ENCODE assay signal across 8 cellular contexts in the genomic region with DNA sequence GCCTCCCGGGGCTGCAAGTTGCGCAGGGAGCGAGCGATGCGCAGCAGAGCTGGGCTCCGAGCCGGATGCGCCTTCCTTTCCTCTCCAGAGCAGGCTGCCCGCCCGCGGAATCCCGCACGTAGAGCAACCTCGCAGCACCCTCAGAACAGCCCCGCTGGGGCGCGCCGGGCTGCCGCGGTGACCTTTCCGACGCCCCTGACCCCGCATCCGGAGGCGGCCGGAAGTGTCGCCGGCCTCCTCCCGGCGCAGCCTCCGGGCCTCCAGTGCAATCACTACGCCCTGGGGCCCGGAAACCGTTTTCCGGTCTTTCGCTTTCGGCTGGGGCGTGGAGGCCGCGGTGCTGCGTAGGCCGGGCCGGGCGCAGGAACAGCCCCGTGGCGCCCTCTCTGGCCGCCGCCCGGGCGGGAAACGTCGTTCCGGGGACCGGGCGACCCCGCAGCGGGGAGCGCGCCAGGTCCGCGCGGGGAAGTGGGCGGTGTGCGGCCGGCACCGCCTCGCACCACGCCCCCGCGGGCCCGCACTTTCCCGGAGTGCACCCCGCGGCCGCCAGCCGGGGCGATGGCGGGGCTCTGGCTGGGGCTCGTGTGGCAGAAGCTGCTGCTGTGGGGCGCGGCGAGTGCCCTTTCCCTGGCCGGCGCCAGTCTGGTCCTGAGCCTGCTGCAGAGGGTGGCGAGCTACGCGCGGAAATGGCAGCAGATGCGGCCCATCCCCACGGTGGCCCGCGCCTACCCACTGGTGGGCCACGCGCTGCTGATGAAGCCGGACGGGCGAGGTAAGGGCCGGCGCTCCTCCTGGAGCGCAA. TPM values are rescaled to one million over a fixed set of nuclear protein-coding genes. Genes with fewer than 3 reads are reported as not detected.
DNase-seq lines count a peak whose midpoint lies in the region; ATAC-seq and TF ChIP-seq lines count a peak whose summit lies in the region.

A gene (plus strand): TSS at position 302 of the 802 bp plus-strand sequence. CDS start 257 bp downstream, at position 559.

- peak within 1 kb of the TSS; percentile 94 for H2AFZ ChIP-seq in DND-41 (ENCODE audit: low read depth, low read length)
- H2AFZ ChIP-seq in SK-N-SH (ENCODE audit: low read depth): peak within 1 kb of the TSS; percentile 90

- H3K4me1 Mint-ChIP-seq in activated naive CD4-positive, alpha-beta T cell treated with anti-CD3 and anti-CD28 coated beads, Interleukin-2, amount 50 U/mL, for 24 hours: peaks cover 53% of the 10 kb centered on the region

- H3K4me3 Mint-ChIP-seq in activated naive CD4-positive, alpha-beta T cell treated with anti-CD3 and anti-CD28 coated beads, Interleukin-2, amount 50 U/mL, for 24 hours: peak within 1 kb of the TSS; percentile 91

- H3K36me3 Mint-ChIP-seq in activated naive CD4-positive, alpha-beta T cell treated with anti-CD3 and anti-CD28 coated beads, Interleukin-2, amount 50 U/mL, for 24 hours: peaks cover 11% of the 10 kb centered on the region

- no peaks in the 10 kb centered on the region for H3K9me3 Mint-ChIP-seq in activated naive CD4-positive, alpha-beta T cell treated with anti-CD3 and anti-CD28 coated beads, Interleukin-2, amount 50 U/mL, for 24 hours

- intact Hi-C loops in head of caudate nucleus (cut with DNase I) (no loop called here), ovary (cut with DNase I) (loop anchor here in 3 of 4 donors (2.0 to 10.0 kb wide), 3 partner anchors 39 to 47 kb away; no protein-coding TSS in a partner anchor), thyroid gland (cut with DNase I) (no loop called here)

- no peaks in the 10 kb centered on the region for H3K27me3 ChIP-seq in DND-41 (ENCODE audit: insufficient read depth, low read length, poor library complexity)
- H3K27me3 ChIP-seq in SK-N-SH (ENCODE audit: insufficient read depth): no peaks in the 10 kb centered on the region
- H3K27me3 ChIP-seq in ovary: no peaks in the 10 kb centered on the region
- no peaks in the 10 kb centered on the region for H3K27me3 ChIP-seq in thyroid gland

- WGBS in SK-N-SH (ENCODE audit: low lambda C conversion rate): 0% methylated on average over 20 of the region's 100 CpGs
- WGBS in ovary, 3 donors: 0 to 1% (median 1%) methylated on average over 37 to 100 of the region's 100 CpGs
- 4% methylated on average over 11 of the region's 100 CpGs; no CpG with 5 or more reads in 1 of the 2 donors for WGBS in thyroid gland, 2 donors

- peak; percentile 57 for TF ChIP-seq POLR2A in ovary (IDR thresholded peaks at IDR 0.05)
- peak in 1 of 2 donors; percentile 61 for TF ChIP-seq POLR2A in thyroid gland (IDR thresholded peaks at IDR 0.05)

- no peaks in the 10 kb centered on the region for H3K27me3 Mint-ChIP-seq in activated naive CD4-positive, alpha-beta T cell treated with anti-CD3 and anti-CD28 coated beads, Interleukin-2, amount 50 U/mL, for 24 hours

- no peak for TF ChIP-seq RAD21 in SK-N-SH (IDR thresholded peaks at IDR 0.05; ENCODE audit: low read length)

- no peaks in the 10 kb centered on the region for H4K20me1 ChIP-seq in DND-41 (ENCODE audit: insufficient read depth, low read length)
- no peaks in the 10 kb centered on the region for H4K20me1 ChIP-seq in SK-N-SH (ENCODE audit: insufficient read depth)

- ATAC-seq in DND-41 (ENCODE audit: insufficient read depth, low read depth): peak; percentile 79
- peak; percentile 85 for ATAC-seq in GM21390 (IDR thresholded peaks at IDR 0.05; ENCODE audit: unreplicated experiment)

- peaks cover 34% of the 10 kb centered on the region for H3K4me1 ChIP-seq in DND-41 (ENCODE audit: insufficient read depth, low read length)
- H3K4me1 ChIP-seq in SK-N-SH (ENCODE audit: control insufficient read depth in 1 of 2, insufficient read depth in 2 of 2, low read depth in 1 of 2, low read length in 1 of 2): peaks cover 0 to 8% of the 10 kb centered on the region in 2 experiments; a peak in 3 of 4 replicates
- H3K4me1 ChIP-seq in ovary (ENCODE audit: insufficient read depth): peaks cover 6% of the 10 kb centered on the region
- peaks cover 9 to 20% of the 10 kb centered on the region in 2 donors for H3K4me1 ChIP-seq in thyroid gland

- peak within 1 kb of the TSS; percentile 88 to 97 for H3K4me3 ChIP-seq in DND-41 (ENCODE audit: low read depth in 1 of 2, low read length in 2 of 2)
- peak within 1 kb of the TSS; percentile 93 to 94 for H3K4me3 ChIP-seq in SK-N-SH (ENCODE audit: low read depth in 2 of 2, low read length in 1 of 2)
- peak within 1 kb of the TSS; percentile 79 for H3K4me3 ChIP-seq in ovary
- peak within 1 kb of the TSS; percentile 54 to 78 (median 70) for H3K4me3 ChIP-seq in thyroid gland (replicated peaks in 1 of 3)

- no peaks in the 10 kb centered on the region for H3K9me3 ChIP-seq in DND-41 (ENCODE audit: insufficient read depth, low read length, severe bottlenecking)
- H3K9me3 ChIP-seq in SK-N-SH: no peaks in the 10 kb centered on the region
- H3K9me3 ChIP-seq in ovary: no peaks in the 10 kb centered on the region
- H3K9me3 ChIP-seq in thyroid gland: no peaks in the 10 kb centered on the region

- CTCF ChIA-PET in SK-N-SH (lab: Yijun Ruan, JAX): interaction anchor here (0.6 to 2.6 kb wide), 7 partner anchors 11 to 1384 kb away, joined by 3 to 7 read pairs (median 3); no protein-coding TSS in a partner anchor

- TF ChIP-seq CTCF in DND-41 (IDR thresholded peaks at IDR 0.05; ENCODE audit: borderline replicate concordance, extremely low read depth, low read length, poor library complexity, severe bottlenecking): peak; percentile 49
- peak; percentile 34 for TF ChIP-seq CTCF in SK-N-SH (IDR thresholded peaks at IDR 0.05)
- peak in 2 of 3 donors; percentile 33 to 47 for TF ChIP-seq CTCF in ovary (IDR thresholded peaks at IDR 0.05)
- peak in 3 of 6 experiments; percentile 17 to 48 (median 24) for TF ChIP-seq CTCF in thyroid gland (IDR thresholded peaks at IDR 0.05)

- H3K36me3 ChIP-seq in DND-41 (ENCODE audit: insufficient read depth, low read length) (peaks cover 23% of the 10 kb centered on the region), SK-N-SH (replicated peaks in 1 of 2; ENCODE audit: control insufficient read depth in 1 of 2, insufficient read depth in 2 of 2, low read length in 1 of 2) (peaks cover 0 to 14% of the 10 kb centered on the region in 2 experiments), ovary (no peaks in the 10 kb centered on the region), thyroid gland (no peaks in the 10 kb centered on the region)

- H3K27ac ChIP-seq in DND-41 (ENCODE audit: low read length): peak within 1 kb of the TSS; percentile 98
- H3K27ac ChIP-seq in SK-N-SH (ENCODE audit: low read depth in 2 of 2, low read length in 1 of 2): peak within 1 kb of the TSS; percentile 80 to 97
- peak within 1 kb of the TSS; percentile 95 to 97 for H3K27ac ChIP-seq in ovary
- H3K27ac ChIP-seq in thyroid gland: peak within 1 kb of the TSS; percentile 75 to 99 (median 95)

- H3K4me2 ChIP-seq in DND-41 (ENCODE audit: insufficient read depth, low read length): peak within 1 kb of the TSS; percentile 84
- peak within 1 kb of the TSS; percentile 95 for H3K4me2 ChIP-seq in SK-N-SH

- TF ChIP-seq EP300 in SK-N-SH (IDR thresholded peaks at IDR 0.05; ENCODE audit: borderline replicate concordance in 1 of 2, low read depth in 1 of 2, low read length in 1 of 2) (no peak), ovary (IDR thresholded peaks at IDR 0.05) (no peak)

- peak within 1 kb of the TSS; percentile 99 for H3K9ac ChIP-seq in DND-41 (ENCODE audit: low read depth, low read length)
- H3K9ac ChIP-seq in SK-N-SH: peak within 1 kb of the TSS; percentile 85

- H3K27ac Mint-ChIP-seq in activated naive CD4-positive, alpha-beta T cell treated with anti-CD3 and anti-CD28 coated beads, Interleukin-2, amount 50 U/mL, for 24 hours: peak within 1 kb of the TSS; percentile 96

- no peaks in the 10 kb centered on the region for H3K9me2 ChIP-seq in SK-N-SH

- peaks cover 9% of the 10 kb centered on the region for H3F3A ChIP-seq in SK-N-SH (replicated peaks; ENCODE audit: insufficient read depth)

- POLR2A ChIA-PET in SK-N-SH (lab: Yijun Ruan, JAX): interaction anchor here (1.2 to 1.8 kb wide), 2 partner anchors 10 to 12 kb away, joined by 3 to 4 read pairs; no protein-coding TSS in a partner anchor

- DNase-seq in DND-41 (peak; percentile 84), HUDEP-2 (lab: John Stamatoyannopoulos, UW; ENCODE audit: unreplicated experiment in 76 of 76) (peak in 72 of 76 experiments; percentile 23 to 81 (median 63)), SK-N-SH (peak; percentile 90), head of caudate nucleus (peak; percentile 44 to 91 (median 80)), ovary (peak; percentile 82 to 87 (median 84)), thyroid gland (peak; percentile 76 to 81)

- H3K79me2 ChIP-seq in DND-41 (ENCODE audit: insufficient read depth, low read length): peaks cover 42% of the 10 kb centered on the region
- H3K79me2 ChIP-seq in SK-N-SH (ENCODE audit: insufficient read depth): peaks cover 24% of the 10 kb centered on the region

TF ChIP-seq in SK-N-SH, 30 proteins besides CTCF, POLR2A, EP300 and RAD21 (continues in another document):
- TF ChIP-seq, protein P1, sequence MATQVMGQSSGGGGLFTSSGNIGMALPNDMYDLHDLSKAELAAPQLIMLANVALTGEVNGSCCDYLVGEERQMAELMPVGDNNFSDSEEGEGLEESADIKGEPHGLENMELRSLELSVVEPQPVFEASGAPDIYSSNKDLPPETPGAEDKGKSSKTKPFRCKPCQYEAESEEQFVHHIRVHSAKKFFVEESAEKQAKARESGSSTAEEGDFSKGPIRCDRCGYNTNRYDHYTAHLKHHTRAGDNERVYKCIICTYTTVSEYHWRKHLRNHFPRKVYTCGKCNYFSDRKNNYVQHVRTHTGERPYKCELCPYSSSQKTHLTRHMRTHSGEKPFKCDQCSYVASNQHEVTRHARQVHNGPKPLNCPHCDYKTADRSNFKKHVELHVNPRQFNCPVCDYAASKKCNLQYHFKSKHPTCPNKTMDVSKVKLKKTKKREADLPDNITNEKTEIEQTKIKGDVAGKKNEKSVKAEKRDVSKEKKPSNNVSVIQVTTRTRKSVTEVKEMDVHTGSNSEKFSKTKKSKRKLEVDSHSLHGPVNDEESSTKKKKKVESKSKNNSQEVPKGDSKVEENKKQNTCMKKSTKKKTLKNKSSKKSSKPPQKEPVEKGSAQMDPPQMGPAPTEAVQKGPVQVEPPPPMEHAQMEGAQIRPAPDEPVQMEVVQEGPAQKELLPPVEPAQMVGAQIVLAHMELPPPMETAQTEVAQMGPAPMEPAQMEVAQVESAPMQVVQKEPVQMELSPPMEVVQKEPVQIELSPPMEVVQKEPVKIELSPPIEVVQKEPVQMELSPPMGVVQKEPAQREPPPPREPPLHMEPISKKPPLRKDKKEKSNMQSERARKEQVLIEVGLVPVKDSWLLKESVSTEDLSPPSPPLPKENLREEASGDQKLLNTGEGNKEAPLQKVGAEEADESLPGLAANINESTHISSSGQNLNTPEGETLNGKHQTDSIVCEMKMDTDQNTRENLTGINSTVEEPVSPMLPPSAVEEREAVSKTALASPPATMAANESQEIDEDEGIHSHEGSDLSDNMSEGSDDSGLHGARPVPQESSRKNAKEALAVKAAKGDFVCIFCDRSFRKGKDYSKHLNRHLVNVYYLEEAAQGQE (IDR thresholded peaks at IDR 0.05; ENCODE audit: low read depth, low read length): 0 out of 2 replicates have a peak, but pooled peaks have one; percentile 39

RNA-seq across cellular contexts. Expression of the gene that starts here (rescaled TPM):
- 7.8 and 10.0 TPM in 2 replicates for polyA plus RNA-seq in SK-N-SH (2012; rRNA removed)
- polyA plus RNA-seq in SK-N-SH (2012; cell fraction: cytosol; rRNA removed): 10.4 and 11.7 TPM in 2 replicates
- polyA plus RNA-seq in SK-N-SH (2012; cell fraction: nucleus; rRNA removed): 14.5 and 17.6 TPM in 2 replicates
- 10 to 100 TPM; 11.9 to 35.3 (median 21.0) TPM for total RNA-seq in ovary
- polyA plus RNA-seq in ovary: 10 to 100 TPM in 1 of 2 donors, 1 to 10 TPM in 1; 8.5 to 12.4 TPM
- 10 to 100 TPM; 36.6 to 66.9 (median 48.2) TPM for total RNA-seq in thyroid gland

Comparison
In these comparisons a context has a peak if more than half of its experiments do, and no peak if none do; other contexts are left out.
1. Peak in every context shown above with its lines: DNase-seq, ATAC-seq, H3K4me3 ChIP-seq and H3K27ac ChIP-seq.
2. intact Hi-C loops: an anchor here in ovary (2.0 to 10.0 kb wide); none called in head of caudate nucleus and thyroid gland.